In the genomic region with DNA sequence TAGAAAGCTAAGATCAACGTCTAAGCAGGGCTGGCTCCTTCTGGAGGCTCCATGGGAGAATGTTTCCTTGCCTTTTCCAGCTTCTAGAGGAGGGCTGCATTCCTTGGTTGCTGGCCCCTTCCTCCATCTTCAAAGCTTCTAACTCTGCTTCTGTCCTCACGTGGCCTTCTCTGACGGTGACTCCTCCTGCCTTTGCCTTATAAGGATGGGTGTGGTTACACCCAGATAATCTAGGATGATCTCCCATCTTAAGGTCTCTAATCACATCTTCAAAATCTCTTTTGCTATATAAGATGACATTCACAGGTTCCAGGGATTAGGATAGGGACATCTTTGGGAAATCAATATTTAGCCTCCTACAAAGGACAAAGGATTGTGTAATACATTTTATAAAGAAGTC, we compare ENCODE assay signal across 1 cellular context.
TF ChIP-seq lines count a peak whose summit lies in the region.

No MANE protein-coding gene starts in this region.

TF ChIP-seq in K562, 482 proteins besides CTCF, POLR2A, EP300 and RAD21:
- TF ChIP-seq SRF (CRISPR knock-in tag; IDR thresholded peaks at IDR 0.05) = peak in 1 of 2 experiments; percentile 91; a peak in 2 of 4 replicates
- no peak for TF ChIP-seq TRIM24 (IDR thresholded peaks at IDR 0.05)
- TF ChIP-seq CEBPG (CRISPR knock-in tag; IDR thresholded peaks at IDR 0.05) = no peak
- TF ChIP-seq CEBPG (tag; conservative IDR thresholded peaks at IDR 0.05 in 1 of 2, IDR thresholded peaks at IDR 0.05 in 1 of 2) = 0 out of 4 replicates have a peak, but pooled peaks have one; percentile 19 to 21
- TF ChIP-seq USF2 (CRISPR knock-in tag; IDR thresholded peaks at IDR 0.05) = peak; percentile 70
- TF ChIP-seq ZNF79 (CRISPR knock-in tag; IDR thresholded peaks at IDR 0.05; ENCODE audit: low read depth) = no peak
- TF ChIP-seq L3MBTL2 (IDR thresholded peaks at IDR 0.05) = peak; percentile 57
- TF ChIP-seq, protein P1, sequence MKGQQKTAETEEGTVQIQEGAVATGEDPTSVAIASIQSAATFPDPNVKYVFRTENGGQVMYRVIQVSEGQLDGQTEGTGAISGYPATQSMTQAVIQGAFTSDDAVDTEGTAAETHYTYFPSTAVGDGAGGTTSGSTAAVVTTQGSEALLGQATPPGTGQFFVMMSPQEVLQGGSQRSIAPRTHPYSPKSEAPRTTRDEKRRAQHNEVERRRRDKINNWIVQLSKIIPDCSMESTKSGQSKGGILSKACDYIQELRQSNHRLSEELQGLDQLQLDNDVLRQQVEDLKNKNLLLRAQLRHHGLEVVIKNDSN (CRISPR knock-in tag; IDR thresholded peaks at IDR 0.05) = peak; percentile 68
- TF ChIP-seq GTF2A2 (tag; IDR thresholded peaks at IDR 0.05) = no peak
